ENCODE assay signal across 19 cellular contexts in genomic region chr1:98406346-98407088, GRCh38.
DNase-seq lines count a peak whose midpoint lies in the region; ATAC-seq and TF ChIP-seq lines count a peak whose summit lies in the region.
"Had no signal": no experiment of that assay in that cellular context is flagged by ENCODE, and none has a peak within 500 bp of the region (broad histone marks: within the 10 kb centered on the region; RNA-seq: fewer than 3 reads in every experiment).

No MANE protein-coding gene starts in this region.

- TF ChIP-seq RAD21 in IMR-90 (IDR thresholded peaks at IDR 0.05; ENCODE audit: low read length): no peak

- POLR2A ChIA-PET in IMR-90 (lab: Charles Lee; ENCODE audit: unreplicated experiment): no interaction called here
- POLR2A ChIA-PET in PC-3 (lab: Charles Lee; ENCODE audit: unreplicated experiment): no interaction called here

- no peak for TF ChIP-seq POLR2A in IMR-90 (IDR thresholded peaks at IDR 0.05; ENCODE audit: low read depth, low read length)
- no peak for TF ChIP-seq POLR2A in testis (IDR thresholded peaks at IDR 0.05)

- no peaks in the 10 kb centered on the region for H3K79me1 ChIP-seq in IMR-90 (ENCODE audit: low read depth in 1 of 2, low read length in 2 of 2)

- H3K79me2 ChIP-seq in ACC112 (ENCODE audit: control insufficient read depth, insufficient read depth, low read length, unreplicated experiment) (no peaks in the 10 kb centered on the region), PC-3 (ENCODE audit: low read length) (no peaks in the 10 kb centered on the region)

- peaks cover 16% of the 10 kb centered on the region for H3K4me1 ChIP-seq in ACC112 (ENCODE audit: control insufficient read depth, insufficient read depth, low read length, unreplicated experiment)
- no peaks in the 10 kb centered on the region for H3K4me1 ChIP-seq in IMR-90 (ENCODE audit: control insufficient read depth, insufficient read depth, low read length)
- peaks cover 17% of the 10 kb centered on the region; the same call in 1 of the 2 replicates for H3K4me1 ChIP-seq in PC-3 (ENCODE audit: insufficient read depth, low read length)
- peaks cover 4% of the 10 kb centered on the region for H3K4me1 ChIP-seq in foreskin keratinocyte
- no peaks in the 10 kb centered on the region for H3K4me1 ChIP-seq in testis
- H3K4me1 ChIP-seq: neural progenitor cell had no signal

- no peak overlapping the region for H2AK5ac ChIP-seq in IMR-90 (ENCODE audit: low read depth, low read length)

- in situ Hi-C loops in IMR-90 (cut with MboI; ENCODE audit: low sequenced_read_pairs): no loop called here

- no peaks in the 10 kb centered on the region for H3K9me1 ChIP-seq in IMR-90 (ENCODE audit: insufficient read depth, low read length)

- no peak overlapping the region for H2BK15ac ChIP-seq in IMR-90 (ENCODE audit: low read depth, low read length)

- intact Hi-C loops in IMR-90 (cut with micrococcal nuclease) (no loop called here), PC-3 (cut with micrococcal nuclease) (no loop called here), testis (cut with DNase I; ENCODE audit: low total_unique reads) (no loop called here)

- no peak overlapping the region for H3K4me2 ChIP-seq in IMR-90 (ENCODE audit: low read depth, low read length)
- H3K4me2 ChIP-seq in PC-3 (ENCODE audit: low read length): 0 out of 2 replicates have a peak overlapping the region, but pooled peaks have one; percentile 64
- H3K4me2 ChIP-seq: neural progenitor cell had no signal

- H2BK5ac ChIP-seq in IMR-90 (ENCODE audit: low read depth, low read length, poor library complexity, severe bottlenecking): no peak overlapping the region

- H2AFZ ChIP-seq in ACC112 (ENCODE audit: low read length, unreplicated experiment) (peak overlapping the region; percentile 34), IMR-90 (replicated peaks; ENCODE audit: low read length, poor library complexity) (no peak overlapping the region), PC-3 (ENCODE audit: low read length) (peak overlapping the region; percentile 58; the same call in 1 of the 2 replicates)

- BruUV-seq in IMR-90 (replicated peaks; lab: Mats Ljungman, UMichigan) (no TSS peak), PC-3 (replicated peaks; lab: Mats Ljungman, UMichigan) (no TSS peak)

- DNase-seq in IMR-90: no peak
- DNase-seq in PC-3: no peak
- DNase-seq in foreskin keratinocyte: no peak
- no peak for DNase-seq in testis
- DNase-seq: activated CD4-positive, alpha-beta T cell treated with anti-CD3 and anti-CD28 coated beads for 4 hours; activated CD8-positive, alpha-beta memory T cell treated with anti-CD3 and anti-CD28 coated beads, Interleukin-2, amount 50 U/mL, for 48 hours; activated gamma-delta T cell; CD4-positive, alpha-beta memory T cell; KG1; NCI-H1417; NCI-H2171; NCI-H774 had no signal

- H4K8ac ChIP-seq in IMR-90 (ENCODE audit: low read depth in 2 of 2, low read length in 2 of 2): no peak overlapping the region

- H3K9me3 ChIP-seq in IMR-90 (ENCODE audit: control insufficient read depth, insufficient read depth, low read length): no peaks in the 10 kb centered on the region
- no peaks in the 10 kb centered on the region for H3K9me3 ChIP-seq in PC-3 (ENCODE audit: low read length)
- no peaks in the 10 kb centered on the region for H3K9me3 ChIP-seq in testis
- H3K9me3 ChIP-seq: thoracic aorta had no signal

- no peak overlapping the region for H2BK20ac ChIP-seq in IMR-90 (ENCODE audit: low read depth, low read length)

- H2BK120ac ChIP-seq in IMR-90 (ENCODE audit: low read depth, low read length): no peak overlapping the region

- H3K4ac ChIP-seq in IMR-90 (ENCODE audit: low read depth, low read length): no peak overlapping the region

- WGBS in IMR-90 (ENCODE audit: extremely low coverage in 2 of 2, insufficient read length in 1 of 2), 2 experiments: no CpG with 5 or more reads among the region's 1 CpG
- 83 to 93% methylated on average over 1 of the region's 1 CpG for WGBS in testis, 2 donors

- CTCF ChIA-PET in IMR-90 (lab: Yijun Ruan, JAX): interaction anchor here (0.8 to 1.7 kb wide), 2 partner anchors 17 to 37 kb away, joined by 3 to 5 read pairs; no protein-coding TSS in a partner anchor
- CTCF ChIA-PET in PC-3 (lab: Charles Lee): no interaction called here

- H3F3A ChIP-seq in PC-3 (ENCODE audit: low read length, unreplicated experiment): no peaks in the 10 kb centered on the region

- dilution Hi-C loops in IMR-90 (cut with HindIII; ENCODE audit: low sequenced_read_pairs, unreplicated experiment): no loop called here

- ATAC-seq in IMR-90 (ENCODE audit: low read depth) (no peak), PC-3 (peak; percentile 18; the same call in 1 of the 2 replicates), foreskin keratinocyte (no peak), HG03571 (IDR thresholded peaks at IDR 0.05; ENCODE audit: unreplicated experiment) (no peak), HG03280 (IDR thresholded peaks at IDR 0.05; ENCODE audit: unreplicated experiment) (no peak), GM21381 (IDR thresholded peaks at IDR 0.05; ENCODE audit: unreplicated experiment) (no peak)
- ATAC-seq: left lobe of liver had no signal

- H3K56ac ChIP-seq in IMR-90 (ENCODE audit: extremely low read depth, insufficient read depth, low read length): no peak overlapping the region

- no peaks in the 10 kb centered on the region for H3K9me2 ChIP-seq in PC-3 (replicated peaks; ENCODE audit: low read length)

- no peak overlapping the region for H4K5ac ChIP-seq in IMR-90 (ENCODE audit: low read depth, low read length)

- no peak overlapping the region for H3K14ac ChIP-seq in IMR-90 (replicated peaks; ENCODE audit: low read depth, low read length)

- no peak overlapping the region for H2AK9ac ChIP-seq in IMR-90 (replicated peaks; ENCODE audit: low read depth, low read length, poor library complexity)

- no peak overlapping the region for H3K4me3 ChIP-seq in ACC112 (ENCODE audit: low read depth, low read length)
- no peak overlapping the region for H3K4me3 ChIP-seq in IMR-90 (ENCODE audit: insufficient read depth, low read depth, low read length)
- H3K4me3 ChIP-seq in PC-3 (ENCODE audit: low read length): no peak overlapping the region
- H3K4me3 ChIP-seq in testis: no peak overlapping the region
- H3K4me3 ChIP-seq: neural progenitor cell, thoracic aorta had no signal

- H3K27ac ChIP-seq in ACC112 (ENCODE audit: low read depth, low read length): no peak overlapping the region; the same call in 1 of the 2 replicates
- H3K27ac ChIP-seq in IMR-90 (ENCODE audit: insufficient read depth, low read length): no peak overlapping the region
- H3K27ac ChIP-seq in PC-3 (ENCODE audit: low read length): no peak overlapping the region
- H3K27ac ChIP-seq in foreskin keratinocyte: no peak overlapping the region
- no peak overlapping the region for H3K27ac ChIP-seq in testis
- H3K27ac ChIP-seq: neural progenitor cell, thoracic aorta had no signal

- H4K91ac ChIP-seq in IMR-90 (ENCODE audit: insufficient read depth, low read depth, low read length): no peak overlapping the region

- no peak overlapping the region for H3K23ac ChIP-seq in IMR-90 (ENCODE audit: low read depth, low read length)

- no peaks in the 10 kb centered on the region for H4K20me1 ChIP-seq in IMR-90 (ENCODE audit: insufficient read depth, low read length)
- no peaks in the 10 kb centered on the region for H4K20me1 ChIP-seq in PC-3 (ENCODE audit: low read length)

- H3K9ac ChIP-seq in IMR-90 (ENCODE audit: low read depth, low read length) (no peak overlapping the region), PC-3 (ENCODE audit: low read length) (no peak overlapping the region)
- H3K9ac ChIP-seq: neural progenitor cell had no signal

- H3K36me3 ChIP-seq in ACC112 (ENCODE audit: insufficient read depth, low read length): no peaks in the 10 kb centered on the region
- no peaks in the 10 kb centered on the region for H3K36me3 ChIP-seq in IMR-90 (ENCODE audit: control insufficient read depth, insufficient read depth, low read length)
- H3K36me3 ChIP-seq in PC-3 (ENCODE audit: low read depth, low read length): no peaks in the 10 kb centered on the region
- H3K36me3 ChIP-seq in testis (ENCODE audit: low read depth, missing control alignments): no peaks in the 10 kb centered on the region
- H3K36me3 ChIP-seq: neural progenitor cell, thoracic aorta had no signal

- 0 out of 2 replicates have a peak, but pooled peaks have one; percentile 6 for TF ChIP-seq CTCF in IMR-90 (conservative IDR thresholded peaks at IDR 0.05; ENCODE audit: low read depth, low read length)
- peak; percentile 30; the same call in 1 of the 2 replicates for TF ChIP-seq CTCF in PC-3 (conservative IDR thresholded peaks at IDR 0.05; ENCODE audit: low read depth, low read length)
- TF ChIP-seq CTCF in foreskin keratinocyte (conservative IDR thresholded peaks at IDR 0.05): peak; percentile 40
- TF ChIP-seq CTCF in testis (IDR thresholded peaks at IDR 0.05): no peak

- no peak overlapping the region for H3K18ac ChIP-seq in IMR-90 (ENCODE audit: low read depth, low read length)

- no peaks in the 10 kb centered on the region for H3K27me3 ChIP-seq in ACC112 (ENCODE audit: insufficient read depth, low read length)
- H3K27me3 ChIP-seq in IMR-90 (ENCODE audit: control insufficient read depth, insufficient read depth, low read length): no peaks in the 10 kb centered on the region
- H3K27me3 ChIP-seq in PC-3 (ENCODE audit: low read length): no peaks in the 10 kb centered on the region
- H3K27me3 ChIP-seq in foreskin keratinocyte: no peaks in the 10 kb centered on the region
- no peaks in the 10 kb centered on the region for H3K27me3 ChIP-seq in testis
- H3K27me3 ChIP-seq: neural progenitor cell had no signal

TF ChIP-seq in IMR-90, 13 proteins besides CTCF, POLR2A, EP300 and RAD21:
- peak; percentile 10; the same call in 1 of the 2 replicates for TF ChIP-seq MAFK (IDR thresholded peaks at IDR 0.05; ENCODE audit: low read depth, low read length)
- no peak for TF ChIP-seq RCOR1 (IDR thresholded peaks at IDR 0.05; ENCODE audit: insufficient replicate concordance, low read length)
- TF ChIP-seq CHD1 (IDR thresholded peaks at IDR 0.05; ENCODE audit: low read depth, low read length): no peak
- TF ChIP-seq USF2 (IDR thresholded peaks at IDR 0.05; ENCODE audit: low read depth, low read length): no peak
TF ChIP-seq in IMR-90: peak in this region for 1.

Comparison
In these comparisons a context has a peak if more than half of its experiments do, and no peak if none do; other contexts are left out.
1. CTCF ChIP-seq: peak in IMR-90 (single experiment), PC-3 (single experiment) and foreskin keratinocyte (single experiment); none in testis (0 of 3).